Comparison of ENCODE assay signal across 12 cellular contexts in the genomic region with DNA sequence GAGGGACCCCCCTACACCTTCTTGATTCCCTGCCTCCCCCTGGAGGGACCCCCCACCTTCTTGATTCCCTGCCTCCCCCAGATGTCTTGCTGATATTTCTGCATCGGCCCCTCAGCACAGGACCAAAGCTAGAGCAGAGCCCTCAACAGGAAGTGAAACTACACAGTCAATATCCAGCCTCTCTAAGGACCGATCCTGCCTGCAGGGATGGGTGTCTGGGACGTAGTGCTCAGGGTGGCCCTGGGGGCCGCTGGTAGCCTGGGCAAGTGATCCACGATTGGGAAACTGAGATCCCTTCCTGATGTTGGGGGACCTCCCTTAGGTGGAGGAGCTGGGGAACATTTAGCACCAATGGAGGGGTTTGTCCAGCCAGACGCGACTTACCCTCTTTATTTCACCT. TPM values are rescaled to one million over a fixed set of nuclear protein-coding genes. Genes with fewer than 3 reads are reported as not detected.
DNase-seq lines count a peak whose midpoint lies in the region; ATAC-seq and TF ChIP-seq lines count a peak whose summit lies in the region.
"Had no signal": no experiment of that assay in that cellular context is flagged by ENCODE, and none has a peak within 500 bp of the region (broad histone marks: within the 10 kb centered on the region; RNA-seq: fewer than 3 reads in every experiment).

No MANE protein-coding gene starts in this region.

- H3K4me3 Mint-ChIP-seq in natural killer cell treated with Interleukin-12 subunit alpha and Interleukin-12 subunit beta and Interleukin-15 and Interleukin-18, amount 100 ng/mL, for 72 hours, result peak overlapping the region; percentile 28

- intact Hi-C loops in testis (cut with DNase I; ENCODE audit: low total_unique reads) (no loop called here), left ventricle myocardium superior (cut with micrococcal nuclease) (no loop called here)

- no peak overlapping the region for H3K27ac ChIP-seq in testis
- H3K27ac ChIP-seq: vagina had no signal

- 76 to 89% methylated on average over 7 of the region's 7 CpGs for WGBS in testis, 2 donors

- H3K4me3 ChIP-seq in testis, result no peak overlapping the region
- H3K4me3 ChIP-seq: vagina had no signal

- H3K27me3 ChIP-seq in testis, result no peaks in the 10 kb centered on the region
- H3K27me3 ChIP-seq: vagina had no signal

- peak overlapping the region in 1 of 2 donors; percentile 39 for H3K27ac Mint-ChIP-seq in natural killer cell treated with Interleukin-12 subunit alpha and Interleukin-12 subunit beta and Interleukin-15 and Interleukin-18, amount 100 ng/mL, for 72 hours

- ATAC-seq in GM18870 (IDR thresholded peaks at IDR 0.05; ENCODE audit: unreplicated experiment) (peak; percentile 79), HG02610 (IDR thresholded peaks at IDR 0.05; ENCODE audit: unreplicated experiment) (peak; percentile 65), HG02588 (IDR thresholded peaks at IDR 0.05; ENCODE audit: unreplicated experiment) (no peak), left ventricle myocardium superior (no peak)
- ATAC-seq in natural killer cell treated with Interleukin-12 subunit alpha and Interleukin-12 subunit beta and Interleukin-15 and Interleukin-18, amount 100 ng/mL, for 72 hours, result peak; percentile 52 to 61

- peaks cover 5 to 6% of the 10 kb centered on the region in 2 donors for H3K27me3 Mint-ChIP-seq in natural killer cell treated with Interleukin-12 subunit alpha and Interleukin-12 subunit beta and Interleukin-15 and Interleukin-18, amount 100 ng/mL, for 72 hours

- DNase-seq in NOMO-1 (lab: John Stamatoyannopoulos, UW; ENCODE audit: unreplicated experiment in 2 of 2) (peak; percentile 74 to 83), testis (no peak), left ventricle myocardium superior (no peak), NCI-H1694 treated with DMSO at 0.1 percent for 48 hours (lab: John Stamatoyannopoulos, UW) (no peak)
- no peak for DNase-seq in natural killer cell treated with Interleukin-12 subunit alpha and Interleukin-12 subunit beta and Interleukin-15 and Interleukin-18, amount 100 ng/mL, for 72 hours (ENCODE audit: low spot score)
- DNase-seq: cerebellar nuclear complex; NCI-H1105; stimulated activated CD4-positive, alpha-beta T cell treated with anti-CD3 and anti-CD28 coated beads, Interleukin-15, amount 100 ng/mL, for 24 hours had no signal

- peaks cover 13 to 17% of the 10 kb centered on the region in 2 donors for H3K4me1 Mint-ChIP-seq in natural killer cell treated with Interleukin-12 subunit alpha and Interleukin-12 subunit beta and Interleukin-15 and Interleukin-18, amount 100 ng/mL, for 72 hours (ENCODE audit: low read depth in 2 of 2)

- no peaks in the 10 kb centered on the region for H3K9me3 ChIP-seq in testis
- H3K9me3 ChIP-seq: vagina had no signal

- TF ChIP-seq POLR2A in testis (IDR thresholded peaks at IDR 0.05), result no peak

- no peaks in the 10 kb centered on the region for H3K36me3 ChIP-seq in testis (ENCODE audit: low read depth, missing control alignments)
- H3K36me3 ChIP-seq: vagina had no signal

- peaks cover 17% of the 10 kb centered on the region for H3K4me1 ChIP-seq in testis

- H3K9me3 Mint-ChIP-seq in natural killer cell treated with Interleukin-12 subunit alpha and Interleukin-12 subunit beta and Interleukin-15 and Interleukin-18, amount 100 ng/mL, for 72 hours, result no peaks in the 10 kb centered on the region

- H3K36me3 Mint-ChIP-seq in natural killer cell treated with Interleukin-12 subunit alpha and Interleukin-12 subunit beta and Interleukin-15 and Interleukin-18, amount 100 ng/mL, for 72 hours, result no peaks in the 10 kb centered on the region

- no peak for TF ChIP-seq CTCF in testis (IDR thresholded peaks at IDR 0.05)

RNA-seq across cellular contexts. Expression of gene LEFTY2, which starts 3.9 kb away (rescaled TPM):
- total RNA-seq in natural killer cell treated with Interleukin-12 subunit alpha and Interleukin-12 subunit beta and Interleukin-15 and Interleukin-18, amount 100 ng/mL, for 72 hours, result not detected
- total RNA-seq in testis (1 to 10 TPM; 4.2 to 4.7 TPM), left ventricle myocardium superior (0.47 TPM)
- polyA plus RNA-seq in testis (ENCODE audit: insufficient read depth, low read depth, low replicate concordance), result 10.0 TPM

RNA-seq across cellular contexts. Expression of gene PYCR2, which starts 20.9 kb away (rescaled TPM):
- 100 to 1,000 TPM; 102 to 127 TPM for total RNA-seq in natural killer cell treated with Interleukin-12 subunit alpha and Interleukin-12 subunit beta and Interleukin-15 and Interleukin-18, amount 100 ng/mL, for 72 hours
- 10 to 100 TPM; 60.7 to 64.2 TPM for total RNA-seq in testis
- 85.3 TPM for polyA plus RNA-seq in testis (ENCODE audit: insufficient read depth, low read depth, low replicate concordance)
- total RNA-seq in left ventricle myocardium superior, result 62.3 TPM

RNA-seq across cellular contexts. Expression of gene SDE2, which starts 54.2 kb away (rescaled TPM):
- total RNA-seq in natural killer cell treated with Interleukin-12 subunit alpha and Interleukin-12 subunit beta and Interleukin-15 and Interleukin-18, amount 100 ng/mL, for 72 hours, result 10 to 100 TPM; 25.5 to 30.4 TPM
- total RNA-seq in testis, result 10 to 100 TPM; 22.4 to 23.9 TPM
- 17.9 TPM for polyA plus RNA-seq in testis (ENCODE audit: insufficient read depth, low read depth, low replicate concordance)
- total RNA-seq in left ventricle myocardium superior, result 10.7 TPM

RNA-seq across cellular contexts. Expression of gene LEFTY1, which starts 56.0 kb away (rescaled TPM):
- total RNA-seq in natural killer cell treated with Interleukin-12 subunit alpha and Interleukin-12 subunit beta and Interleukin-15 and Interleukin-18, amount 100 ng/mL, for 72 hours, result not detected
- total RNA-seq in testis, result under 1 TPM; 0.63 to 0.87 TPM
- polyA plus RNA-seq in testis (ENCODE audit: insufficient read depth, low read depth, low replicate concordance), result 0.90 TPM
- total RNA-seq in left ventricle myocardium superior, result not detected
- total RNA-seq: vagina had no signal

Comparison
In these comparisons a context has a peak if more than half of its experiments do, and no peak if none do; other contexts are left out.
1. ATAC-seq: peak in GM18870 (single experiment), HG02610 (single experiment) and natural killer cell treated with Interleukin-12 subunit alpha and Interleukin-12 subunit beta and Interleukin-15 and Interleukin-18, amount 100 ng/mL, for 72 hours (2 of 2); none in HG02588 (single experiment) and left ventricle myocardium superior (single experiment).
2. DNase-seq: peak in NOMO-1 (2 of 2); none in natural killer cell treated with Interleukin-12 subunit alpha and Interleukin-12 subunit beta and Interleukin-15 and Interleukin-18, amount 100 ng/mL, for 72 hours (single experiment), testis (single experiment), left ventricle myocardium superior (single experiment) and NCI-H1694 treated with DMSO at 0.1 percent for 48 hours (single experiment).